ENCODE assay signal across 33 cellular contexts in the genomic region with DNA sequence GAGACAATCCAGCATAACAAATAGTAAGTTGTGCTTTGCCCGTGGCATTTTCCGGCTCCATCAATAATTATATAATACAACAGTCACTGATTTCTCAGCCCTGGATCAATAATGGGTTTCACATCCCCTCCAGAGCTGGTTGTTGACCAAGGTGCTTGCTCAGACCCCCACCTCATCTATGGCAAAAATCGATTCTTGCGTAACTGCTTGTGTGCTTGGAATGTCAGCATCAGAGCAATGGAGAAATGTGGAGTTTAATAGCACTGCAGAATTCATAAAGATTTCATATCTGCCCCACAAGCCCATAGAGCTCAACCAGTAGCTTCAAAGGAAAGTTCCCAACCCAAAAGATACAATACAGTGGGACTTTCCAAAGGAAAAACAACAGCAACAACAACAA.
DNase-seq lines count a peak whose midpoint lies in the region; ATAC-seq, FAIRE-seq and TF ChIP-seq lines count a peak whose summit lies in the region.
"Had no signal": no experiment of that assay in that cellular context is flagged by ENCODE, and none has a peak within 500 bp of the region (broad histone marks: within the 10 kb centered on the region; RNA-seq: fewer than 3 reads in every experiment).

No MANE protein-coding gene starts in this region.

- H2BK5ac ChIP-seq in IMR-90 (ENCODE audit: low read depth, low read length, poor library complexity, severe bottlenecking), result no peak overlapping the region
- H2BK5ac ChIP-seq in H1 (ENCODE audit: low read depth, low read length), result no peak overlapping the region

- POLR2A ChIA-PET in HepG2 (lab: Yijun Ruan, JAX), result no interaction called here
- POLR2A ChIA-PET in IMR-90 (lab: Charles Lee; ENCODE audit: unreplicated experiment), result no interaction called here
- POLR2A ChIA-PET in H1 (lab: Charles Lee; ENCODE audit: partially characterized antibody), result no interaction called here

- no peak for TF ChIP-seq RAD21 in HepG2 (CRISPR knock-in tag; IDR thresholded peaks at IDR 0.05)
- no peak for TF ChIP-seq RAD21 in IMR-90 (IDR thresholded peaks at IDR 0.05; ENCODE audit: low read length)
- no peak for TF ChIP-seq RAD21 in H1 (IDR thresholded peaks at IDR 0.05 in 1 of 2, conservative IDR thresholded peaks at IDR 0.05 in 1 of 2; ENCODE audit: low read depth in 2 of 2, low read length in 2 of 2)

- no peak overlapping the region for H3K27ac ChIP-seq in HepG2 (ENCODE audit: extremely low read length, insufficient read depth, low read length)
- H3K27ac ChIP-seq in right lobe of liver, result no peak overlapping the region
- no peak overlapping the region for H3K27ac ChIP-seq in IMR-90 (ENCODE audit: insufficient read depth, low read length)
- H3K27ac ChIP-seq in H1 (ENCODE audit: low read depth, low read length), result no peak overlapping the region
- H3K27ac ChIP-seq: 22Rv1; A549; BLaER1; BLaER1 treated with 17β-estradiol and CSF1 and Interleukin-3, amounts not matched to agents 10 nM and 100 nM; C4-2B had no signal

- H3K56ac ChIP-seq in IMR-90 (ENCODE audit: extremely low read depth, insufficient read depth, low read length) (no peak overlapping the region), H1 (replicated peaks; ENCODE audit: insufficient read length, low read depth, low read length) (no peak overlapping the region)

- H3K23ac ChIP-seq in IMR-90 (ENCODE audit: low read depth, low read length), result no peak overlapping the region
- no peak overlapping the region for H3K23ac ChIP-seq in H1 (ENCODE audit: insufficient read length)

- ATAC-seq in HepG2, result no peak
- no peak for ATAC-seq in right lobe of liver
- no peak for ATAC-seq in IMR-90 (ENCODE audit: low read depth)
- ATAC-seq: A549; CD8-positive, alpha-beta T cell had no signal

- H3K18ac ChIP-seq in IMR-90 (ENCODE audit: low read depth, low read length) (no peak overlapping the region), H1 (ENCODE audit: extremely low read depth, low read length) (no peak overlapping the region)

- H3K27me3 ChIP-seq in HepG2 (ENCODE audit: control insufficient read depth in 1 of 2, insufficient read depth in 2 of 2, low read length in 2 of 2), result no peaks in the 10 kb centered on the region
- H3K27me3 ChIP-seq in right lobe of liver, result no peaks in the 10 kb centered on the region
- no peaks in the 10 kb centered on the region for H3K27me3 ChIP-seq in IMR-90 (ENCODE audit: control insufficient read depth, insufficient read depth, low read length)
- no peaks in the 10 kb centered on the region for H3K27me3 ChIP-seq in H1 (replicated peaks in 1 of 4; ENCODE audit: control insufficient read depth in 3 of 4, extremely low read depth in 1 of 4, insufficient read depth in 3 of 4, low read length in 3 of 4)
- H3K27me3 ChIP-seq: BE2C; BLaER1; BLaER1 treated with 17β-estradiol and CSF1 and Interleukin-3, amounts not matched to agents 10 nM and 100 nM had no signal

- H2BK15ac ChIP-seq in IMR-90 (ENCODE audit: low read depth, low read length) (no peak overlapping the region), H1 (ENCODE audit: low read length) (no peak overlapping the region)

- no peak overlapping the region for H2BK120ac ChIP-seq in IMR-90 (ENCODE audit: low read depth, low read length)
- H2BK120ac ChIP-seq in H1 (replicated peaks; ENCODE audit: low read depth, low read length), result no peak overlapping the region

- in situ Hi-C loops in HepG2 (cut with HindIII; ENCODE audit: extremely low pct_ligation_motif_present, low pct_unique_long_range_greater_than_20kb), result no loop called here
- in situ Hi-C loops in IMR-90 (cut with MboI; ENCODE audit: low sequenced_read_pairs), result no loop called here

- dilution Hi-C loops in IMR-90 (cut with HindIII; ENCODE audit: low sequenced_read_pairs, unreplicated experiment), result no loop called here

- intact Hi-C loops in HepG2 (cut with micrococcal nuclease; ENCODE audit: unreplicated experiment) (no loop called here), right lobe of liver (cut with DNase I) (no loop called here), IMR-90 (cut with micrococcal nuclease) (no loop called here)

- TF ChIP-seq CTCF in HepG2 (CRISPR knock-in tag; IDR thresholded peaks at IDR 0.05), result no peak
- TF ChIP-seq CTCF in right lobe of liver (IDR thresholded peaks at IDR 0.05), result no peak
- no peak for TF ChIP-seq CTCF in IMR-90 (conservative IDR thresholded peaks at IDR 0.05; ENCODE audit: low read depth, low read length)
- TF ChIP-seq CTCF in H1 (IDR thresholded peaks at IDR 0.05; ENCODE audit: control extremely low read depth in 1 of 3, insufficient read depth in 1 of 3, low read depth in 1 of 3, low read length in 3 of 3), result no peak

- 20% methylated on average over 4 of the region's 4 CpGs for WGBS in HepG2 (ENCODE audit: low lambda C conversion rate)
- 54% methylated on average over 4 of the region's 4 CpGs for WGBS in right lobe of liver (ENCODE audit: insufficient coverage, low coverage, low lambda C conversion rate, missing lambda C conversion rate)
- 50% methylated on average over 2 of the region's 4 CpGs; no CpG with 5 or more reads in 1 of the 2 experiments for WGBS in IMR-90 (ENCODE audit: extremely low coverage in 2 of 2, insufficient read length in 1 of 2), 2 experiments
- WGBS in H1 (ENCODE audit: extremely low coverage in 1 of 2, insufficient coverage in 1 of 2, insufficient read length in 1 of 2, insufficient replicate concordance in 2 of 2, low coverage in 1 of 2, low lambda C conversion rate in 2 of 2, missing lambda C conversion rate in 1 of 2), 2 experiments, result 98% methylated on average over 4 of the region's 4 CpGs; no CpG with 5 or more reads in 1 of the 2 experiments

- H3K79me2 ChIP-seq in HepG2 (ENCODE audit: insufficient read depth, low read length) (no peaks in the 10 kb centered on the region), H1 (ENCODE audit: control insufficient read depth in 1 of 2, insufficient read depth in 2 of 2, low read length in 2 of 2) (no peaks in the 10 kb centered on the region)

- no peak overlapping the region for H2AFZ ChIP-seq in HepG2 (ENCODE audit: low read length)
- no peak overlapping the region for H2AFZ ChIP-seq in IMR-90 (replicated peaks; ENCODE audit: low read length, poor library complexity)
- no peak overlapping the region for H2AFZ ChIP-seq in H1 (ENCODE audit: low read length)

- H4K20me1 ChIP-seq in HepG2 (ENCODE audit: insufficient read depth, low read length) (no peaks in the 10 kb centered on the region), IMR-90 (ENCODE audit: insufficient read depth, low read length) (no peaks in the 10 kb centered on the region), H1 (replicated peaks in 1 of 2; ENCODE audit: control insufficient read depth in 1 of 2, insufficient read depth in 2 of 2, low read length in 2 of 2) (no peaks in the 10 kb centered on the region)
- H4K20me1 ChIP-seq: BLaER1; BLaER1 treated with 17β-estradiol and CSF1 and Interleukin-3, amounts not matched to agents 10 nM and 100 nM had no signal

- H2AK5ac ChIP-seq in IMR-90 (ENCODE audit: low read depth, low read length) (no peak overlapping the region), H1 (ENCODE audit: low read depth, low read length) (no peak overlapping the region)

- no peak overlapping the region for H2AK9ac ChIP-seq in IMR-90 (replicated peaks; ENCODE audit: low read depth, low read length, poor library complexity)

- H3K9ac ChIP-seq in HepG2 (ENCODE audit: insufficient read depth, low read depth, low read length), result no peak overlapping the region
- no peak overlapping the region for H3K9ac ChIP-seq in IMR-90 (ENCODE audit: low read depth, low read length)
- H3K9ac ChIP-seq in H1 (replicated peaks in 1 of 4; ENCODE audit: extremely low read depth in 1 of 4, low read depth in 3 of 4, low read length in 3 of 4), result no peak overlapping the region
- H3K9ac ChIP-seq: BLaER1; BLaER1 treated with 17β-estradiol and CSF1 and Interleukin-3, amounts not matched to agents 10 nM and 100 nM had no signal

- no peak overlapping the region for H4K5ac ChIP-seq in IMR-90 (ENCODE audit: low read depth, low read length)
- no peak overlapping the region for H4K5ac ChIP-seq in H1 (ENCODE audit: insufficient read length, low read depth, low read length)

- H4K91ac ChIP-seq in IMR-90 (ENCODE audit: insufficient read depth, low read depth, low read length) (no peak overlapping the region), H1 (replicated peaks; ENCODE audit: insufficient read length, low read length) (no peak overlapping the region)

- no peaks in the 10 kb centered on the region for H3K23me2 ChIP-seq in H1 (ENCODE audit: low read depth, low read length)

- no peaks in the 10 kb centered on the region for H3K4me1 ChIP-seq in HepG2 (ENCODE audit: insufficient read depth, low read length)
- no peaks in the 10 kb centered on the region for H3K4me1 ChIP-seq in right lobe of liver
- no peaks in the 10 kb centered on the region for H3K4me1 ChIP-seq in IMR-90 (ENCODE audit: control insufficient read depth, insufficient read depth, low read length)
- H3K4me1 ChIP-seq in H1 (replicated peaks in 1 of 4; ENCODE audit: control insufficient read depth in 3 of 4, insufficient read depth in 4 of 4, low read length in 3 of 4), result no peaks in the 10 kb centered on the region
- H3K4me1 ChIP-seq: A549, Caco-2 had no signal

- CTCF ChIA-PET in HepG2 (lab: Yijun Ruan, JAX; ENCODE audit: low intra/inter-chr PET ratio, low total read pairs) (no interaction called here), IMR-90 (lab: Yijun Ruan, JAX) (no interaction called here), H1 (lab: Charles Lee; ENCODE audit: partially characterized antibody) (interaction anchor here (1.3 to 1.7 kb wide), 3 partner anchors 21 to 57 kb away, joined by 3 to 4 read pairs (median 3); no protein-coding TSS in a partner anchor)

- H3K9me3 ChIP-seq in HepG2 (ENCODE audit: low read length) (peaks cover 33% of the 10 kb centered on the region; the same call in 1 of the 2 replicates), right lobe of liver (no peaks in the 10 kb centered on the region), IMR-90 (ENCODE audit: control insufficient read depth, insufficient read depth, low read length) (no peaks in the 10 kb centered on the region; the same call in 1 of the 2 replicates), H1 (ENCODE audit: insufficient read depth in 2 of 2, low read depth in 1 of 2, low read length in 1 of 2) (no peaks in the 10 kb centered on the region)
- H3K9me3 ChIP-seq: A549, BLaER1, Caco-2 had no signal

- TF ChIP-seq POLR2A in HepG2 (IDR thresholded peaks at IDR 0.05; ENCODE audit: insufficient read depth in 1 of 2, low read depth in 2 of 2, low read length in 2 of 2), result no peak
- no peak for TF ChIP-seq POLR2A in right lobe of liver (IDR thresholded peaks at IDR 0.05)
- no peak for TF ChIP-seq POLR2A in IMR-90 (IDR thresholded peaks at IDR 0.05; ENCODE audit: low read depth, low read length)
- TF ChIP-seq POLR2A in H1 (IDR thresholded peaks at IDR 0.05; ENCODE audit: control extremely low read depth in 1 of 2, low read depth in 2 of 2, low read length in 2 of 2), result no peak

- H3K14ac ChIP-seq in IMR-90 (replicated peaks; ENCODE audit: low read depth, low read length) (no peak overlapping the region), H1 (ENCODE audit: insufficient read length) (no peak overlapping the region)

- no TSS peak for BruUV-seq in HepG2 (replicated peaks; lab: Mats Ljungman, UMichigan)
- no TSS peak for BruUV-seq in IMR-90 (replicated peaks; lab: Mats Ljungman, UMichigan)

- no peak overlapping the region for H2BK12ac ChIP-seq in H1 (ENCODE audit: low read depth, low read length)

- no peak overlapping the region for H4K8ac ChIP-seq in IMR-90 (ENCODE audit: low read depth in 2 of 2, low read length in 2 of 2)
- no peak overlapping the region for H4K8ac ChIP-seq in H1 (ENCODE audit: extremely low read depth, insufficient read depth, low read length)

- H3K4me2 ChIP-seq in HepG2 (ENCODE audit: low read depth, low read length), result no peak overlapping the region
- no peak overlapping the region for H3K4me2 ChIP-seq in IMR-90 (ENCODE audit: low read depth, low read length)
- H3K4me2 ChIP-seq in H1 (ENCODE audit: insufficient read depth in 1 of 2, low read depth in 2 of 2, low read length in 2 of 2), result no peak overlapping the region
- H3K4me2 ChIP-seq: A549; BLaER1; BLaER1 treated with 17β-estradiol and CSF1 and Interleukin-3, amounts not matched to agents 10 nM and 100 nM had no signal

- no peak for DNase-seq in HepG2 (ENCODE audit: low spot score)
- no peak for DNase-seq in right lobe of liver
- DNase-seq in IMR-90, result no peak
- no peak for DNase-seq in H1 (ENCODE audit: low read depth in 1 of 2, low spot score in 2 of 2)
- DNase-seq in medulla oblongata (ENCODE audit: extremely low spot score), result no peak
- no peak for DNase-seq in RKO (ENCODE audit: low spot score)
- DNase-seq: 8988T; ACHN; AML-193; BE2C; C1 segment of cervical spinal cord; Caco-2; Calu3; CD4-positive, alpha-beta memory T cell; CD4-positive, alpha-beta T cell; CD4-positive, CD25-positive, alpha-beta regulatory T cell; CD8-positive, alpha-beta memory T cell; CD8-positive, alpha-beta T cell; COR-L47; DMS 273 treated with DMSO at 0.1 percent for 48 hours; DMS153; DMS53; DMS79; DMS79 treated with DMSO at 0.1 percent for 48 hours; DND-41; EL had no signal

- H3K9me1 ChIP-seq in IMR-90 (ENCODE audit: insufficient read depth, low read length), result no peaks in the 10 kb centered on the region

- no peak for FAIRE-seq in HepG2 (lab: Jason Lieb, UNC)
- FAIRE-seq in H1 (lab: Jason Lieb, UNC), result no peak
- FAIRE-seq: A204.1, A549, D721Med had no signal

- H3K36me3 ChIP-seq in HepG2 (replicated peaks in 1 of 2; ENCODE audit: control insufficient read depth in 1 of 2, insufficient read depth in 2 of 2, low read length in 2 of 2) (no peaks in the 10 kb centered on the region), right lobe of liver (no peaks in the 10 kb centered on the region), IMR-90 (ENCODE audit: control insufficient read depth, insufficient read depth, low read length) (no peaks in the 10 kb centered on the region), H1 (ENCODE audit: control insufficient read depth in 2 of 4, insufficient read depth in 4 of 4, low read length in 3 of 4) (no peaks in the 10 kb centered on the region)
- H3K36me3 ChIP-seq: BLaER1; BLaER1 treated with 17β-estradiol and CSF1 and Interleukin-3, amounts not matched to agents 10 nM and 100 nM had no signal

- no peak overlapping the region for H3K4me3 ChIP-seq in HepG2 (replicated peaks in 1 of 3; ENCODE audit: insufficient read depth in 1 of 3, low read depth in 2 of 3, low read length in 3 of 3)
- H3K4me3 ChIP-seq in right lobe of liver, result no peak overlapping the region
- H3K4me3 ChIP-seq in IMR-90 (ENCODE audit: insufficient read depth, low read depth, low read length), result no peak overlapping the region
- no peak overlapping the region for H3K4me3 ChIP-seq in H1 (ENCODE audit: extremely low read depth in 1 of 4, insufficient read depth in 2 of 4, low read depth in 3 of 4, low read length in 4 of 4)
- H3K4me3 ChIP-seq: A549; BLaER1; BLaER1 treated with 17β-estradiol and CSF1 and Interleukin-3, amounts not matched to agents 10 nM and 100 nM had no signal

- TF ChIP-seq EP300 in HepG2 (IDR thresholded peaks at IDR 0.05; ENCODE audit: low read depth in 2 of 2, low read length in 2 of 2) (no peak), HepG2 (CRISPR knock-in tag; IDR thresholded peaks at IDR 0.05; ENCODE audit: borderline replicate concordance) (no peak), H1 (IDR thresholded peaks at IDR 0.05; ENCODE audit: borderline replicate concordance in 1 of 2, low read depth in 2 of 2, low read length in 2 of 2) (no peak)

- no peaks in the 10 kb centered on the region for H3K79me1 ChIP-seq in IMR-90 (ENCODE audit: low read depth in 1 of 2, low read length in 2 of 2)
- H3K79me1 ChIP-seq in H1 (ENCODE audit: low read depth, low read length), result no peaks in the 10 kb centered on the region

- H2BK20ac ChIP-seq in IMR-90 (ENCODE audit: low read depth, low read length) (no peak overlapping the region), H1 (ENCODE audit: low read length) (no peak overlapping the region)

- H3K4ac ChIP-seq in IMR-90 (ENCODE audit: low read depth, low read length) (no peak overlapping the region), H1 (replicated peaks; ENCODE audit: insufficient read length, low read depth, low read length) (no peak overlapping the region)
